ENCODE assay signal across 12 cellular contexts in the genomic region with DNA sequence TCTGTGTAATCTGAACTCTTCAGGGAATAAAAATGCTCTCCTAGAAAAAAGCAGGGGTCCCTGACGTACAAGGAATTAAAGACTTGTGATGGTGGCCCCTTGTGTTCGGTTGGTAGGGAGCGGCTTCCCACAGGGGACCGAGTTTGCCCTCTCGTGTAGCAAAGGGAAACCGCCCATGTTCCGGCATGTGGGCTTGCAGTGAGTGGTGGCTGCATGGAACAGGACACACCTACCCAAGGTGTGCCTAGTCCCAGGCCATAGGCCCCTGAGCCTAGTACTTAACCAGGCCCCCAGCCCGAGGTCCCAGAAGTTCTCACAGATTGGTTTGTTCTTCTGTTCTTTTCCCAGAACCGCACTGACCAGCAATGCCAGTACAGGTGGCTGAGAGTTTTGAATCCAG. TPM values are rescaled to one million over a fixed set of nuclear protein-coding genes. Genes with fewer than 3 reads are reported as not detected.
DNase-seq lines count a peak whose midpoint lies in the region; ATAC-seq and TF ChIP-seq lines count a peak whose summit lies in the region.
"Had no signal": no experiment of that assay in that cellular context is flagged by ENCODE, and none has a peak within 500 bp of the region (broad histone marks: within the 10 kb centered on the region; RNA-seq: fewer than 3 reads in every experiment).

No MANE protein-coding gene starts in this region.

- no peak for DNase-seq in endodermal cell
- no peak for DNase-seq in HFFc6
- no peak for DNase-seq in right lobe of liver
- DNase-seq in kidney glomerular epithelial cell (lab: John Stamatoyannopoulos, UW), result no peak
- DNase-seq: DND-41; IMR-90; stimulated activated CD4-positive, alpha-beta T cell treated with anti-CD3 and anti-CD28 coated beads, Interleukin-15, amount 100 ng/mL, for 24 hours had no signal

- H3K27me3 ChIP-seq in endodermal cell (ENCODE audit: control insufficient read depth, insufficient read depth, low read length, poor library complexity, severe bottlenecking), result no peaks in the 10 kb centered on the region
- no peaks in the 10 kb centered on the region for H3K27me3 ChIP-seq in right lobe of liver

- H3K4me3 Mint-ChIP-seq in endodermal cell (no peak overlapping the region), HFFc6 (no peak overlapping the region)

- TF ChIP-seq CTCF in endodermal cell (conservative IDR thresholded peaks at IDR 0.05) (no peak), HFFc6 (IDR thresholded peaks at IDR 0.05) (no peak), right lobe of liver (IDR thresholded peaks at IDR 0.05) (no peak)

- H3K4me3 ChIP-seq in endodermal cell (ENCODE audit: low read length) (no peak overlapping the region), right lobe of liver (no peak overlapping the region)

- H3K36me3 Mint-ChIP-seq in endodermal cell (ENCODE audit: low read depth), result peaks cover 49% of the 10 kb centered on the region
- H3K36me3 Mint-ChIP-seq in HFFc6 (ENCODE audit: low read depth), result no peaks in the 10 kb centered on the region

- H3K27me3 Mint-ChIP-seq in endodermal cell (ENCODE audit: insufficient read depth), result no peaks in the 10 kb centered on the region
- H3K27me3 Mint-ChIP-seq in HFFc6 (ENCODE audit: insufficient read depth), result no peaks in the 10 kb centered on the region; the same call in 1 of the 2 replicates

- 92 to 93% methylated on average over 8 to 9 of the region's 9 CpGs for WGBS in endodermal cell (ENCODE audit: insufficient coverage in 1 of 2, insufficient read length in 1 of 2), 2 experiments
- WGBS in right lobe of liver (ENCODE audit: insufficient coverage, low coverage, low lambda C conversion rate, missing lambda C conversion rate), result 79% methylated on average over 7 of the region's 9 CpGs

- no peaks in the 10 kb centered on the region for H3K9me3 ChIP-seq in endodermal cell (ENCODE audit: control insufficient read depth, low read length)
- H3K9me3 ChIP-seq in right lobe of liver, result no peaks in the 10 kb centered on the region

- intact Hi-C loops in right lobe of liver (cut with DNase I), result loop anchor here in 1 of 2 donors (10.0 kb wide), 1 partner anchor 148 kb away; no protein-coding TSS in a partner anchor

- H3K27ac Mint-ChIP-seq in endodermal cell, result no peak overlapping the region
- no peak overlapping the region for H3K27ac Mint-ChIP-seq in HFFc6

- ATAC-seq in GM19397 (IDR thresholded peaks at IDR 0.05; ENCODE audit: unreplicated experiment) (peak; percentile 40), HG02870 (IDR thresholded peaks at IDR 0.05; ENCODE audit: unreplicated experiment) (peak; percentile 30), HG03565 (IDR thresholded peaks at IDR 0.05; ENCODE audit: unreplicated experiment) (peak; percentile 3), right lobe of liver (no peak)

- H3K4me1 ChIP-seq in endodermal cell (ENCODE audit: control insufficient read depth, insufficient read depth, low read length) (peaks cover 3% of the 10 kb centered on the region), right lobe of liver (no peaks in the 10 kb centered on the region)

- H3K9me3 Mint-ChIP-seq in endodermal cell (no peaks in the 10 kb centered on the region), HFFc6 (no peaks in the 10 kb centered on the region)

- H3K27ac ChIP-seq in endodermal cell (ENCODE audit: low read depth, low read length) (no peak overlapping the region), right lobe of liver (no peak overlapping the region)
- H3K27ac ChIP-seq: VCaP had no signal

- no peak overlapping the region for H3K9ac ChIP-seq in endodermal cell (ENCODE audit: extremely low read depth, low read length, poor library complexity, severe bottlenecking)

- H3K36me3 ChIP-seq in endodermal cell (ENCODE audit: control insufficient read depth, insufficient read depth, low read length) (peaks cover 41% of the 10 kb centered on the region), right lobe of liver (no peaks in the 10 kb centered on the region)

- peaks cover 14% of the 10 kb centered on the region for H3K4me1 Mint-ChIP-seq in endodermal cell
- H3K4me1 Mint-ChIP-seq in HFFc6 (ENCODE audit: low read depth), result peaks cover 6% of the 10 kb centered on the region; the same call in 1 of the 2 replicates

- no peak for TF ChIP-seq POLR2A in right lobe of liver (IDR thresholded peaks at IDR 0.05)

RNA-seq across cellular contexts. Expression of a gene that starts 15.5 kb away (rescaled TPM):
- total RNA-seq in endodermal cell (100 to 1,000 TPM; 139 to 182 TPM), right lobe of liver (1 to 10 TPM in 3 of 6 experiments, under 1 TPM in 2, not detected in 1; 0.44 to 3.5 (median 1.8) TPM)
- polyA plus RNA-seq in endodermal cell (2013, experiment 1 of 2), result 93.4 TPM
- 93.2 TPM for polyA plus RNA-seq in endodermal cell (2013, experiment 2 of 2)
- 10 to 100 TPM in 5 of 6 experiments, 1 to 10 TPM in 1; 8.9 to 20.4 (median 20.1) TPM for total RNA-seq in HFFc6 (2021; fragmentation: NEBNext Ultra II Directional; extraction: Animal tissue kit (Norgen Biotek cat#: 25700))

RNA-seq across cellular contexts. Expression of a gene that starts 44.4 kb away (rescaled TPM):
- total RNA-seq in endodermal cell, result not detected
- polyA plus RNA-seq in endodermal cell (2013, experiment 1 of 2), result not detected
- not detected for polyA plus RNA-seq in endodermal cell (2013, experiment 2 of 2)
- total RNA-seq in HFFc6 (2021; fragmentation: NEBNext Ultra II Directional; extraction: Animal tissue kit (Norgen Biotek cat#: 25700)), result not detected
- not detected for total RNA-seq in right lobe of liver
- total RNA-seq: chondrocyte, IMR-90 had no signal
- polyA plus RNA-seq: IMR-90 had no signal

Comparison
In these comparisons a context has a peak if more than half of its experiments do, and no peak if none do; other contexts are left out.
1. ATAC-seq: peak in GM19397 (single experiment), HG02870 (single experiment) and HG03565 (single experiment); none in right lobe of liver (0 of 4).
2. RNA of a gene that starts 15.5 kb away (total RNA-seq): 139 to 182 TPM in endodermal cell; 8.9 to 20.4 TPM in HFFc6 and 0.44 to 3.5 TPM in right lobe of liver; every median in the first group is over 4 times any median in the second.